2 cellular contexts compared by ENCODE assay signal in genomic region chr16:30813821-30814189, GRCh38.
TF ChIP-seq lines count a peak whose summit lies in the region.

No MANE protein-coding gene starts in this region.

TF ChIP-seq in H1, 55 proteins besides CTCF, POLR2A, EP300 and RAD21:
- TF ChIP-seq CBX5 (IDR thresholded peaks at IDR 0.05; ENCODE audit: low read depth, low read length) (no peak), YY1 (IDR thresholded peaks at IDR 0.05; ENCODE audit: low read depth, low read length) (no peak), EGR1 (IDR thresholded peaks at IDR 0.05; ENCODE audit: borderline replicate concordance, low read depth, low read length) (no peak), SP4 (IDR thresholded peaks at IDR 0.05; ENCODE audit: low read length) (no peak), SIRT6 (IDR thresholded peaks at IDR 0.05; ENCODE audit: low read length) (no peak), TEAD4 (IDR thresholded peaks at IDR 0.05; ENCODE audit: low read depth, low read length) (no peak), RXRA (IDR thresholded peaks at IDR 0.05; ENCODE audit: insufficient read depth, low read depth, low read length) (no peak), JUND (IDR thresholded peaks at IDR 0.05; ENCODE audit: low read length) (no peak), SUZ12 (IDR thresholded peaks at IDR 0.05; ENCODE audit: low read length) (no peak), SP1 (IDR thresholded peaks at IDR 0.05; ENCODE audit: low read depth, low read length) (no peak), CHD2 (IDR thresholded peaks at IDR 0.05; ENCODE audit: low read length) (no peak), ZNF274 (IDR thresholded peaks at IDR 0.05; ENCODE audit: borderline replicate concordance, extremely low read depth, low read length) (no peak), CBX8 (IDR thresholded peaks at IDR 0.05; ENCODE audit: borderline replicate concordance, low read depth, low read length) (no peak), TAF7 (optimal IDR thresholded peaks at IDR 0.05; ENCODE audit: borderline replicate concordance, low read depth, low read length) (no peak), KDM5A (IDR thresholded peaks at IDR 0.05; ENCODE audit: low read length) (no peak)
- TF ChIP-seq, protein P1, sequence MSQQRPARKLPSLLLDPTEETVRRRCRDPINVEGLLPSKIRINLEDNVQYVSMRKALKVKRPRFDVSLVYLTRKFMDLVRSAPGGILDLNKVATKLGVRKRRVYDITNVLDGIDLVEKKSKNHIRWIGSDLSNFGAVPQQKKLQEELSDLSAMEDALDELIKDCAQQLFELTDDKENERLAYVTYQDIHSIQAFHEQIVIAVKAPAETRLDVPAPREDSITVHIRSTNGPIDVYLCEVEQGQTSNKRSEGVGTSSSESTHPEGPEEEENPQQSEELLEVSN (IDR thresholded peaks at IDR 0.05): no peak

TF ChIP-seq in neural cell, 6 proteins besides CTCF, POLR2A, EP300 and RAD21:
- TF ChIP-seq MXI1 (conservative IDR thresholded peaks at IDR 0.05; ENCODE audit: poor library complexity, severe bottlenecking): no peak
- TF ChIP-seq EZH2 (IDR thresholded peaks at IDR 0.05; ENCODE audit: borderline replicate concordance, insufficient read depth, low read length, poor library complexity, severe bottlenecking): no peak
TF ChIP-seq in neural cell: peak in this region for 0.
